In the genomic region with DNA sequence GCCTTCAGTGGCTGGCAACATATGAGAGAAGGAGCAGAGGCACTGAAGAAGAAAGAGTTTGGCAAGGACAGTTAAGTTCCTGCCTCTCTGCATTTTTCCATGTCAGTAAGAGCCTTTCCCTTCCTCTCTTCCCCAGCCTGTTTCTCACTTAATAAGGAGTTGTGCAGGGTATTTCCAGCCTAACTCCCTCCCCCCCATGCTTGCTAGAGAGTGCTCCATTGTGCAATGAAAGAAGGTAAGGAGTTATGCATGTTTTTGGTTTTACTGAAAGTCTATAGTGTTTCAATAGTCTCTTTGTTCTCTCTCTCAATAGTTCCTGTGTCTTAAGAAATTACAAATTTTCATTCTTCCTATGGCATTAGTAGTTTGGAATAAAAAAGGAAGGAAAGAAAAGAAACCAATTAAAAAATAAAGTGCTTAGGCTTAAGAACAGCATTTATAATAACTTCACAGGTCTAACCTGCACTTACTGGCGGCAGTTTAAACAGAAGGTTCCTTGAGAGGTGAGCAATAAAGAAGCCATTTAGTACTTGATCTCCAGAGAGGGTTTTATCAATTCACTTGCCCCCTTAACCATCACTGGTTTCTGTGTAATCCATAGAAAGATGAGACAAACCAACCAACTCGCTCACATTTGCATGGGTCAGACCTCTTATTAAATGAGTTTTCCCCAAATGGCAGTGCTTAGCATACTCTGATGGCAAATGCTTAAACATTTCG, we compare ENCODE assay signal across 16 cellular contexts.
"Had no signal": no experiment of that assay in that cellular context is flagged by ENCODE, and none has a peak within 500 bp of the region (broad histone marks: within the 10 kb centered on the region; RNA-seq: fewer than 3 reads in every experiment).

No MANE protein-coding gene starts in this region.

- FAIRE-seq: kidney, small intestine had no signal

- H3K9me3 ChIP-seq: gastrocnemius medialis, mucosa of descending colon, tibial nerve, upper lobe of right lung, vagina had no signal

- H3K27ac ChIP-seq: dorsolateral prefrontal cortex, gastrocnemius medialis, tibial nerve, upper lobe of right lung, vagina had no signal

- H3K36me3 ChIP-seq: gastrocnemius medialis, tibial nerve, upper lobe of right lung, vagina had no signal

- H3K4me1 ChIP-seq: gastrocnemius medialis, tibial nerve, upper lobe of right lung, vagina had no signal

- H3K4me3 ChIP-seq: dorsolateral prefrontal cortex, gastrocnemius medialis, mucosa of descending colon, tibial nerve, upper lobe of right lung, vagina had no signal

- H3K27me3 ChIP-seq: dorsolateral prefrontal cortex, gastrocnemius medialis, tibial nerve, upper lobe of right lung, vagina had no signal

- DNase-seq: cortex of kidney; dorsolateral prefrontal cortex; effector CD8-positive, alpha-beta T cell; gastrocnemius medialis; glutamatergic neuron; kidney; left cardiac atrium; left ventricle myocardium superior; mucosa of descending colon; naive thymus-derived CD8-positive, alpha-beta T cell; right cardiac atrium; small intestine; stimulated activated CD4-positive, alpha-beta T cell treated with anti-CD3 and anti-CD28 coated beads, Interleukin-4, amount 100 ng/mL, for 1 hour; upper lobe of right lung had no signal
